ENCODE assay signal across 10 cellular contexts in the genomic region with DNA sequence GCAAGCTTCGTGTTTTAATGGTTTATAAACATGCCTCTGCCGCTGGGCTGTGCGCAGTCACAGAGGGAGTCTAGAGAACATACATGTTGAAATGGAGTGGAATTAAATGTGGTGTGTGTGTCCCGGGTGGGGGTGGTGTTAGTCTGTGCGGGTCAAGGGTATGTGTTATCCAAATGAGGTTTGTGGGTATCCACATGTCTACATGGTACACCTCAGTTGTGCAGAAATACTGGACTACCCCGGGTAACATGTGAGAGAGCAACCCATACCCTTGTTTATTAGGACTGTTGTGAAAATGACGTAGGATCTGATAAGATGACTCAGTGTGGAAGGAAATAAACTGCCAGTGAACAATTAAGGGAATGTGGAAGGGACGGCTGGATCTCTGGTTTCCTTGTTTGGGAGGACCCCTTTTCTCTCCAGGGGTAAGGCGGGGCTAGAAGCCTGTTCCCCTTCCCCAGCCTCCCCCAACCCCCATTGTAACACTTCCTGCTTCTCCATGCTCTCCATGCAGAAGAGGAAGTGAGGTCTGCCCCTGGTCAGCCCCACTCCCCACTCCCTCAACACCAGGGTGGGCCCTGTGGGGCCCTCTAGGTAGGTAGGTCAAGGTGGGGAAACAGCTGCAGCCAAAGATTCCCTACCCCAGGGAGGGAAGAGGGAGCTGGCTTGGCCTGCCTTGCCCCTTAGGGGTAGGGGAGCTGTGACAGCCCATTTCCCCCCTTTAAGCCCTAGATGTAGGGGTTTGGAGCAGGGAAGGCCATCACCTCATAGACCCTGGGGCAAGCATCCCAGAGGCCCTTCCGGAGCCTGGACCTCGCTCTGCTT. TPM values are rescaled to one million over a fixed set of nuclear protein-coding genes. Genes with fewer than 3 reads are reported as not detected.
A peak's percentile ranks its signal among the peaks of the same experiment; 100 is the strongest.
DNase-seq lines count a peak whose midpoint lies in the region; ATAC-seq and TF ChIP-seq lines count a peak whose summit lies in the region.
"Had no signal": no experiment of that assay in that cellular context is flagged by ENCODE, and none has a peak within 500 bp of the region (broad histone marks: within the 10 kb centered on the region; RNA-seq: fewer than 3 reads in every experiment).

No MANE protein-coding gene starts in this region.

- no peaks in the 10 kb centered on the region for H3K27me3 ChIP-seq in BLaER1

- DNase-seq in NOMO-1 treated with DMSO at 0.1 percent for 48 hours (lab: John Stamatoyannopoulos, UW; ENCODE audit: unreplicated experiment) = peak; percentile 73
- DNase-seq in choroid plexus epithelial cell (ENCODE audit: low read depth) = peak; percentile 82
- peak; percentile 44 for DNase-seq in natural killer cell treated with Interleukin-12 subunit alpha and Interleukin-12 subunit beta and Interleukin-15 and Interleukin-18, amount 100 ng/mL, for 72 hours (ENCODE audit: low spot score)
- DNase-seq in osteocyte (ENCODE audit: extremely low spot score, unreplicated experiment) = no peak
- DNase-seq in T-helper 2 cell = no peak

- no peaks in the 10 kb centered on the region for H3K9me3 ChIP-seq in BLaER1

- H3K9ac ChIP-seq in BLaER1 = no peak overlapping the region

- H3K27me3 Mint-ChIP-seq in natural killer cell treated with Interleukin-12 subunit alpha and Interleukin-12 subunit beta and Interleukin-15 and Interleukin-18, amount 100 ng/mL, for 72 hours = no peaks in the 10 kb centered on the region
- peaks cover 3% of the 10 kb centered on the region for H3K27me3 Mint-ChIP-seq in osteocyte (ENCODE audit: unreplicated experiment)
- H3K27me3 Mint-ChIP-seq: activated naive CD8-positive, alpha-beta T cell had no signal

- H3K4me1 Mint-ChIP-seq in natural killer cell treated with Interleukin-12 subunit alpha and Interleukin-12 subunit beta and Interleukin-15 and Interleukin-18, amount 100 ng/mL, for 72 hours (ENCODE audit: low read depth in 2 of 2) = no peaks in the 10 kb centered on the region
- H3K4me1 Mint-ChIP-seq in osteocyte (ENCODE audit: unreplicated experiment) = no peaks in the 10 kb centered on the region

- H3K27ac ChIP-seq in BLaER1 = peak overlapping the region; percentile 58

- peaks cover 7% of the 10 kb centered on the region; the same call in 1 of the 2 replicates for H3K4me1 ChIP-seq in BLaER1

- no peak overlapping the region for H3K4me3 ChIP-seq in BLaER1
- H3K4me3 ChIP-seq in choroid plexus epithelial cell (ENCODE audit: low read depth, low read length) = no peak overlapping the region
- H3K4me3 ChIP-seq: lung had no signal

- peak in 1 of 2 donors; percentile 22 for ATAC-seq in natural killer cell treated with Interleukin-12 subunit alpha and Interleukin-12 subunit beta and Interleukin-15 and Interleukin-18, amount 100 ng/mL, for 72 hours
- ATAC-seq in HG03280 (IDR thresholded peaks at IDR 0.05; ENCODE audit: unreplicated experiment) = no peak
- ATAC-seq in HG03460 (IDR thresholded peaks at IDR 0.05; ENCODE audit: unreplicated experiment) = no peak

- H3K36me3 Mint-ChIP-seq in natural killer cell treated with Interleukin-12 subunit alpha and Interleukin-12 subunit beta and Interleukin-15 and Interleukin-18, amount 100 ng/mL, for 72 hours = no peaks in the 10 kb centered on the region
- no peaks in the 10 kb centered on the region for H3K36me3 Mint-ChIP-seq in osteocyte (ENCODE audit: unreplicated experiment)
- H3K36me3 Mint-ChIP-seq: activated naive CD8-positive, alpha-beta T cell had no signal

- TF ChIP-seq CTCF in choroid plexus epithelial cell (conservative IDR thresholded peaks at IDR 0.05; ENCODE audit: low read depth, low read length) (no peak), osteocyte (IDR thresholded peaks at IDR 0.05) (no peak)

- no peaks in the 10 kb centered on the region for H4K20me1 ChIP-seq in BLaER1

- H3K9me3 Mint-ChIP-seq in natural killer cell treated with Interleukin-12 subunit alpha and Interleukin-12 subunit beta and Interleukin-15 and Interleukin-18, amount 100 ng/mL, for 72 hours = no peaks in the 10 kb centered on the region
- H3K9me3 Mint-ChIP-seq in osteocyte (ENCODE audit: unreplicated experiment) = no peaks in the 10 kb centered on the region

- H3K4me3 Mint-ChIP-seq in natural killer cell treated with Interleukin-12 subunit alpha and Interleukin-12 subunit beta and Interleukin-15 and Interleukin-18, amount 100 ng/mL, for 72 hours = no peak overlapping the region
- no peak overlapping the region for H3K4me3 Mint-ChIP-seq in osteocyte (ENCODE audit: unreplicated experiment)
- H3K4me3 Mint-ChIP-seq: activated naive CD8-positive, alpha-beta T cell had no signal

- no peak overlapping the region; the same call in 1 of the 2 replicates for H3K4me2 ChIP-seq in BLaER1

- H3K36me3 ChIP-seq in BLaER1 = no peaks in the 10 kb centered on the region

- no peak overlapping the region for H3K27ac Mint-ChIP-seq in natural killer cell treated with Interleukin-12 subunit alpha and Interleukin-12 subunit beta and Interleukin-15 and Interleukin-18, amount 100 ng/mL, for 72 hours
- no peak overlapping the region for H3K27ac Mint-ChIP-seq in osteocyte (ENCODE audit: unreplicated experiment)
- H3K27ac Mint-ChIP-seq: activated naive CD8-positive, alpha-beta T cell had no signal

RNA-seq across cellular contexts. Expression of a gene that starts 0.7 kb away (rescaled TPM):
- total RNA-seq in natural killer cell treated with Interleukin-12 subunit alpha and Interleukin-12 subunit beta and Interleukin-15 and Interleukin-18, amount 100 ng/mL, for 72 hours = not detected
- not detected in 2 replicates for total RNA-seq in osteocyte

RNA-seq across cellular contexts. Expression of a gene that starts 22.2 kb away (rescaled TPM):
- total RNA-seq in natural killer cell treated with Interleukin-12 subunit alpha and Interleukin-12 subunit beta and Interleukin-15 and Interleukin-18, amount 100 ng/mL, for 72 hours = 1 to 10 TPM; 2.3 to 4.0 TPM
- total RNA-seq in osteocyte = 33.9 and 41.4 TPM in 2 replicates

RNA-seq across cellular contexts. Expression of a gene that starts 51.0 kb away (rescaled TPM):
- total RNA-seq in natural killer cell treated with Interleukin-12 subunit alpha and Interleukin-12 subunit beta and Interleukin-15 and Interleukin-18, amount 100 ng/mL, for 72 hours = not detected
- total RNA-seq in osteocyte = not detected in 2 replicates

Comparison
In these comparisons a context has a peak if more than half of its experiments do, and no peak if none do; other contexts are left out.
1. DNase-seq: peak in NOMO-1 treated with DMSO at 0.1 percent for 48 hours (single experiment), choroid plexus epithelial cell (single experiment) and natural killer cell treated with Interleukin-12 subunit alpha and Interleukin-12 subunit beta and Interleukin-15 and Interleukin-18, amount 100 ng/mL, for 72 hours (single experiment); none in osteocyte (single experiment) and T-helper 2 cell (0 of 5).